In genomic region chr14:50062438-50063039, GRCh38 we compare ENCODE assay signal across 1 cellular context.
TF ChIP-seq lines count a peak whose summit lies in the region.

No MANE protein-coding gene starts in this region.

TF ChIP-seq in K562, 482 proteins besides CTCF, POLR2A, EP300 and RAD21 (continued from another document):
- 0 out of 2 replicates have a peak, but pooled peaks have one; percentile 23 for TF ChIP-seq HES1 (IDR thresholded peaks at IDR 0.05; ENCODE audit: low read depth)
- TF ChIP-seq MTA3 (IDR thresholded peaks at IDR 0.05; ENCODE audit: borderline replicate concordance): peak; percentile 23; the same call in 1 of the 2 replicates
- TF ChIP-seq HMBOX1 (IDR thresholded peaks at IDR 0.05): peak; percentile 86
- TF ChIP-seq SOX6 (IDR thresholded peaks at IDR 0.05): peak; percentile 31; the same call in 1 of the 2 replicates
- TF ChIP-seq ZNF589 (CRISPR knock-in tag; IDR thresholded peaks at IDR 0.05; ENCODE audit: low read depth): no peak
- TF ChIP-seq ZNF12 (CRISPR knock-in tag; IDR thresholded peaks at IDR 0.05): no peak
- TF ChIP-seq ZNF592 (IDR thresholded peaks at IDR 0.05): peak; percentile 35; the same call in 1 of the 2 replicates
- no peak for TF ChIP-seq ZNF232 (CRISPR knock-in tag; IDR thresholded peaks at IDR 0.05)
- TF ChIP-seq RUNX1 (IDR thresholded peaks at IDR 0.05; ENCODE audit: low read depth): no peak
- no peak for TF ChIP-seq BHLHE40 (IDR thresholded peaks at IDR 0.05; ENCODE audit: low read length)
- TF ChIP-seq MTF1 (CRISPR knock-in tag; IDR thresholded peaks at IDR 0.05; ENCODE audit: borderline replicate concordance): no peak
- peak; percentile 60 for TF ChIP-seq TAF9B (IDR thresholded peaks at IDR 0.05; ENCODE audit: partially characterized antibody)
- 0 out of 2 replicates have a peak, but pooled peaks have one; percentile 34 for TF ChIP-seq CREM (IDR thresholded peaks at IDR 0.05; ENCODE audit: low read depth)
- TF ChIP-seq SMARCA4 (IDR thresholded peaks at IDR 0.05): peak; percentile 59; the same call in 1 of the 2 replicates
- no peak for TF ChIP-seq ZNF445 (CRISPR knock-in tag; IDR thresholded peaks at IDR 0.05; ENCODE audit: low read depth)
- TF ChIP-seq ZSCAN29 (IDR thresholded peaks at IDR 0.05): no peak
- 0 out of 2 replicates have a peak, but pooled peaks have one; percentile 13 for TF ChIP-seq POLR2G (IDR thresholded peaks at IDR 0.05; ENCODE audit: low read depth, low read length)
- 0 out of 4 replicates have a peak, but pooled peaks of 1 of the 2 experiments have one; percentile 48 for TF ChIP-seq ARNT (IDR thresholded peaks at IDR 0.05)
- 0 out of 2 replicates have a peak, but pooled peaks have one; percentile 33 for TF ChIP-seq MYNN (IDR thresholded peaks at IDR 0.05)
- TF ChIP-seq MYNN (CRISPR knock-in tag; IDR thresholded peaks at IDR 0.05): no peak
